In the genomic region with DNA sequence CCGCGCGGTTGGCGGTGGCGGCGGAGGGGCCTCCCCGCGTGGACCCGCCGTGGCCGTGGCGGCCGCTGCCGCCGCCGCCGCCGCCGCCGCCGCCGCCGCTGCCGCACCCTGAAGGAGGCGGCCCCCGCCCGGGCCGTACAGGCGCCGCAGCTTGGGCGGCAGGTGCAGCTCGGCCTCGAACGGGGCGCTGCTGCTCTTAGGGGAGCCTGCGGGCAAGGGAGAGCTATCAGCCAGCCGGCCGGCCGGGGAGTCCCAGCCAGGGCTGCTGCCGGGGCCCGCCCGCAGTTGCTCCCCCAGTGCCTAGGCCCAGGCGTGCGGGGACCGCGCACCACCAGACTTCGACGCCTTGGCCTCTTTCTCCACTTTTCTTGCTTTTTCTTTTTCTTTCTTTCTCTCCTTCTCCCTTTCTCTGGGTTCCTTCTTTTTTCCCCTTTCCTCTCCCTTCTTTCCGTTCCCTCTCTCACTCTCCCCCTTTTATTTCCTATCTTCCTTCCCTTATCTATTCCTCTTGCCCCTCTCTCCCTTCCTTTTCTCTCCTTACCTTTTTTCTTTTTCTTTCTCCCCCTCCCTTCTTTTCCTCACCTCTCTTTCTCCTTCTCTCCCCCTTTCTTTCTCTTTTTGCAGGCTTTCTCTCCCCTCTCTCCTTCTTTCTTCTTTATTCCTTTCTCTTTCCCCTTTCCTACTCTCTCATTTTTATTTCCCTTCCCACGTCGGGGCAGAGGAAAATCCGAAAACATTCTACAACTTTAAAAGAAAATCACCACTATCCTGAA, we compare ENCODE assay signal across 2 cellular contexts.
TF ChIP-seq lines count a peak whose summit lies in the region.

No MANE protein-coding gene starts in this region.

TF ChIP-seq in SK-N-SH, 30 proteins besides CTCF, POLR2A, EP300 and RAD21 (continued from another document):
- TF ChIP-seq, protein P1, sequence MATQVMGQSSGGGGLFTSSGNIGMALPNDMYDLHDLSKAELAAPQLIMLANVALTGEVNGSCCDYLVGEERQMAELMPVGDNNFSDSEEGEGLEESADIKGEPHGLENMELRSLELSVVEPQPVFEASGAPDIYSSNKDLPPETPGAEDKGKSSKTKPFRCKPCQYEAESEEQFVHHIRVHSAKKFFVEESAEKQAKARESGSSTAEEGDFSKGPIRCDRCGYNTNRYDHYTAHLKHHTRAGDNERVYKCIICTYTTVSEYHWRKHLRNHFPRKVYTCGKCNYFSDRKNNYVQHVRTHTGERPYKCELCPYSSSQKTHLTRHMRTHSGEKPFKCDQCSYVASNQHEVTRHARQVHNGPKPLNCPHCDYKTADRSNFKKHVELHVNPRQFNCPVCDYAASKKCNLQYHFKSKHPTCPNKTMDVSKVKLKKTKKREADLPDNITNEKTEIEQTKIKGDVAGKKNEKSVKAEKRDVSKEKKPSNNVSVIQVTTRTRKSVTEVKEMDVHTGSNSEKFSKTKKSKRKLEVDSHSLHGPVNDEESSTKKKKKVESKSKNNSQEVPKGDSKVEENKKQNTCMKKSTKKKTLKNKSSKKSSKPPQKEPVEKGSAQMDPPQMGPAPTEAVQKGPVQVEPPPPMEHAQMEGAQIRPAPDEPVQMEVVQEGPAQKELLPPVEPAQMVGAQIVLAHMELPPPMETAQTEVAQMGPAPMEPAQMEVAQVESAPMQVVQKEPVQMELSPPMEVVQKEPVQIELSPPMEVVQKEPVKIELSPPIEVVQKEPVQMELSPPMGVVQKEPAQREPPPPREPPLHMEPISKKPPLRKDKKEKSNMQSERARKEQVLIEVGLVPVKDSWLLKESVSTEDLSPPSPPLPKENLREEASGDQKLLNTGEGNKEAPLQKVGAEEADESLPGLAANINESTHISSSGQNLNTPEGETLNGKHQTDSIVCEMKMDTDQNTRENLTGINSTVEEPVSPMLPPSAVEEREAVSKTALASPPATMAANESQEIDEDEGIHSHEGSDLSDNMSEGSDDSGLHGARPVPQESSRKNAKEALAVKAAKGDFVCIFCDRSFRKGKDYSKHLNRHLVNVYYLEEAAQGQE (IDR thresholded peaks at IDR 0.05; ENCODE audit: low read depth, low read length): no peak
- no peak for TF ChIP-seq ZBTB33 (IDR thresholded peaks at IDR 0.05; ENCODE audit: borderline replicate concordance, low read depth)

TF ChIP-seq in SK-N-SH treated with all-trans-retinoic acid at 6 μM for 48 hours, 23 proteins besides CTCF, POLR2A, EP300 and RAD21 (continued from another document):
- TF ChIP-seq CSRNP3 (CRISPR knock-in tag; IDR thresholded peaks at IDR 0.05): no peak
- no peak for TF ChIP-seq PATZ1 (CRISPR knock-in tag; IDR thresholded peaks at IDR 0.05; ENCODE audit: borderline replicate concordance)
- no peak for TF ChIP-seq GLIS3 (CRISPR knock-in tag; IDR thresholded peaks at IDR 0.05)
- TF ChIP-seq ZFP3 (CRISPR knock-in tag; IDR thresholded peaks at IDR 0.05): no peak
- no peak for TF ChIP-seq ZFP30 (CRISPR knock-in tag; IDR thresholded peaks at IDR 0.05)
- TF ChIP-seq OSR1 (CRISPR knock-in tag; IDR thresholded peaks at IDR 0.05): no peak
- TF ChIP-seq, protein P2, sequence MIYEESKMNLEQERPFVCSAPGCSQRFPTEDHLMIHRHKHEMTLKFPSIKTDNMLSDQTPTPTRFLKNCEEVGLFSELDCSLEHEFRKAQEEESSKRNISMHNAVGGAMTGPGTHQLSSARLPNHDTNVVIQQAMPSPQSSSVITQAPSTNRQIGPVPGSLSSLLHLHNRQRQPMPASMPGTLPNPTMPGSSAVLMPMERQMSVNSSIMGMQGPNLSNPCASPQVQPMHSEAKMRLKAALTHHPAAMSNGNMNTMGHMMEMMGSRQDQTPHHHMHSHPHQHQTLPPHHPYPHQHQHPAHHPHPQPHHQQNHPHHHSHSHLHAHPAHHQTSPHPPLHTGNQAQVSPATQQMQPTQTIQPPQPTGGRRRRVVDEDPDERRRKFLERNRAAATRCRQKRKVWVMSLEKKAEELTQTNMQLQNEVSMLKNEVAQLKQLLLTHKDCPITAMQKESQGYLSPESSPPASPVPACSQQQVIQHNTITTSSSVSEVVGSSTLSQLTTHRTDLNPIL (CRISPR knock-in tag; IDR thresholded peaks at IDR 0.05; ENCODE audit: low read depth): no peak
- no peak for TF ChIP-seq ISL1 (CRISPR knock-in tag; IDR thresholded peaks at IDR 0.05)
TF ChIP-seq in SK-N-SH treated with all-trans-retinoic acid at 6 μM for 48 hours: peak in this region for 0.
